1 cellular context compared by ENCODE assay signal in genomic region chr16:48556913-48557351, GRCh38.
TF ChIP-seq lines count a peak whose summit lies in the region.

No MANE protein-coding gene starts in this region.

TF ChIP-seq in GM23338, 12 proteins besides CTCF, POLR2A, EP300 and RAD21 (continued from another document):
- TF ChIP-seq REST (IDR thresholded peaks at IDR 0.05; ENCODE audit: unreplicated experiment) = no peak
- no peak for TF ChIP-seq POLR2AphosphoS5 (IDR thresholded peaks at IDR 0.05; ENCODE audit: low read depth)
- no peak for TF ChIP-seq EZH2 (IDR thresholded peaks at IDR 0.05; ENCODE audit: low read depth, unreplicated experiment)
- no peak for TF ChIP-seq ETS1 (IDR thresholded peaks at IDR 0.05)
- no peak for TF ChIP-seq STAT1 (IDR thresholded peaks at IDR 0.05; ENCODE audit: unreplicated experiment)
- TF ChIP-seq ZNF114 (CRISPR knock-in tag; IDR thresholded peaks at IDR 0.05) = no peak
TF ChIP-seq in GM23338: peak in this region for 0.
